In genomic region chr22:21933899-21934298, GRCh38 we compare ENCODE assay signal across 19 cellular contexts. TPM values are rescaled to one million over a fixed set of nuclear protein-coding genes. Genes with fewer than 3 reads are reported as not detected.
A peak's percentile ranks its signal among the peaks of the same experiment; 100 is the strongest.
DNase-seq lines count a peak whose midpoint lies in the region; ATAC-seq lines count a peak whose summit lies in the region.
"Had no signal": no experiment of that assay in that cellular context is flagged by ENCODE, and none has a peak within 500 bp of the region (broad histone marks: within the 10 kb centered on the region; RNA-seq: fewer than 3 reads in every experiment).

No MANE protein-coding gene starts in this region.

- H3K4me3 ChIP-seq in effector memory CD4-positive, alpha-beta T cell (ENCODE audit: insufficient read depth, low read depth, low read length, poor library complexity, severe bottlenecking) = no peak overlapping the region
- H3K4me3 ChIP-seq: MG63 had no signal

- no peaks in the 10 kb centered on the region for H3K9me3 ChIP-seq in effector memory CD4-positive, alpha-beta T cell (ENCODE audit: control insufficient read depth, low read length)
- no peaks in the 10 kb centered on the region for H3K9me3 ChIP-seq in T-helper 17 cell (ENCODE audit: control insufficient read depth, low read length, poor library complexity, severe bottlenecking)
- H3K9me3 ChIP-seq: MG63 had no signal

- DNase-seq in C1 segment of cervical spinal cord (lab: John Stamatoyannopoulos, UW) (peak in 11 of 14 donors; percentile 39 to 70 (median 44)), caudate nucleus (lab: John Stamatoyannopoulos, UW) (peak in 49 of 61 donors; percentile 21 to 80 (median 63)), midbrain (lab: John Stamatoyannopoulos, UW) (peak; percentile 59), putamen (ENCODE audit: low spot score) (peak; percentile 76), mucosa of gallbladder (ENCODE audit: low spot score) (no peak), T-helper 17 cell (no peak)
- DNase-seq in effector memory CD4-positive, alpha-beta T cell = no peak
- no peak for DNase-seq in effector CD8-positive, alpha-beta T cell (lab: John Stamatoyannopoulos, UW)
- DNase-seq: COR-L47, GOT3, Karpas-422, MG63, NCI-H1092, NCI-H146, NCI-H2081, NCI-H510A, NCI-H82, PC-3 had no signal

- no peak overlapping the region for H3K27ac Mint-ChIP-seq in T-helper 17 cell

- H3K4me3 Mint-ChIP-seq in T-helper 17 cell = no peak overlapping the region

- no peaks in the 10 kb centered on the region for H3K27me3 ChIP-seq in effector memory CD4-positive, alpha-beta T cell (replicated peaks; ENCODE audit: control insufficient read depth, insufficient read depth, low read length, poor library complexity, severe bottlenecking)
- H3K27me3 ChIP-seq: MG63 had no signal

- no peaks in the 10 kb centered on the region for H3K27me3 Mint-ChIP-seq in T-helper 17 cell

- H3K27ac ChIP-seq in caudate nucleus (ENCODE audit: low read depth, low read length) = no peak overlapping the region
- no peak overlapping the region for H3K27ac ChIP-seq in effector memory CD4-positive, alpha-beta T cell (ENCODE audit: insufficient read depth, low read length, poor library complexity, severe bottlenecking)
- H3K27ac ChIP-seq: RWPE1 had no signal

- H3K4me1 ChIP-seq in effector memory CD4-positive, alpha-beta T cell (ENCODE audit: control insufficient read depth, insufficient read depth, low read length, poor library complexity, severe bottlenecking) = peaks cover 9% of the 10 kb centered on the region

- peaks cover 15% of the 10 kb centered on the region for H3K4me1 Mint-ChIP-seq in T-helper 17 cell

- ATAC-seq in T-helper 17 cell = no peak
- ATAC-seq: PC-3 had no signal

- H3K36me3 ChIP-seq in effector memory CD4-positive, alpha-beta T cell (ENCODE audit: control insufficient read depth, insufficient read depth, low read length) = peaks cover 26% of the 10 kb centered on the region

- H3K36me3 Mint-ChIP-seq in T-helper 17 cell (ENCODE audit: low read depth) = peaks cover 2% of the 10 kb centered on the region

RNA-seq across cellular contexts. Expression of gene PPM1F, which starts 18.7 kb away (rescaled TPM):
- 23.2 TPM for total RNA-seq in mucosa of gallbladder
- total RNA-seq in T-helper 17 cell = 10 to 100 TPM; 15.8 to 16.2 TPM

RNA-seq across cellular contexts. Expression of gene TOP3B, which starts 48.7 kb away (rescaled TPM):
- 33.1 TPM for total RNA-seq in mucosa of gallbladder
- 10 to 100 TPM; 49.5 to 55.5 TPM for total RNA-seq in T-helper 17 cell

Comparison
In these comparisons a context has a peak if more than half of its experiments do, and no peak if none do; other contexts are left out.
1. DNase-seq: peak in C1 segment of cervical spinal cord (11 of 14), caudate nucleus (49 of 61), midbrain (single experiment) and putamen (single experiment); none in mucosa of gallbladder (single experiment), effector memory CD4-positive, alpha-beta T cell (0 of 3), effector CD8-positive, alpha-beta T cell (single experiment) and T-helper 17 cell (0 of 3).